Comparison of ENCODE assay signal across 30 cellular contexts in the genomic region with DNA sequence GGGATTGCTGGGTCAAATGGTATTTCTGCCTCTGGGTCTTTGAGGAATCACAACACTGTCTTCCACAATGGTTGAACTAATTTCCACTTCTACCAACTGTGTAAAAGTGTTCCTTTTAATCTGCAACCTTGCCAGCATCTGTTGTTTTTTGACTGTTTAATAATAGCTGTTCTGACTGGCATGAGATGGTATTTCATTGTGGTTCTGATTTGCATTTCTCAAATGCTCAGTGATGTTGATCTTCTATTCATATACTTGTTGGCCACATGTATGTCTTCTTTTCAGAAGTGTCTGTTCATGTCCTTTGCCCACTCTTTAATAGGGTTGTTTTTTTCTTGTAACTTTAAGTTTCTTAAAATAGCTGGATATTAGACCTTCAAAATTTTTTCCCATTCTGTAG.
"Had no signal": no experiment of that assay in that cellular context is flagged by ENCODE, and none has a peak within 500 bp of the region (broad histone marks: within the 10 kb centered on the region; RNA-seq: fewer than 3 reads in every experiment).

No MANE protein-coding gene starts in this region.

- H3K9ac ChIP-seq: neural progenitor cell, parathyroid adenoma had no signal

- H3K27me3 ChIP-seq: neural progenitor cell, ovary, right lobe of liver, sigmoid colon, stomach, thyroid gland, tibial nerve, upper lobe of left lung, vagina had no signal

- H3K27ac ChIP-seq: neural progenitor cell, ovary, parathyroid adenoma, psoas muscle, right lobe of liver, sigmoid colon, skin epidermis, spleen, stomach, thoracic aorta, thyroid gland, tibial nerve, upper lobe of left lung, vagina had no signal

- H3K9me3 ChIP-seq: ovary, psoas muscle, right lobe of liver, sigmoid colon, thoracic aorta, thyroid gland, vagina had no signal

- H3K79me2 ChIP-seq: parathyroid adenoma had no signal

- H3K36me3 Mint-ChIP-seq: natural killer cell; neural progenitor cell; stimulated activated effector memory CD8-positive, alpha-beta T cell treated with anti-CD3 and anti-CD28 coated beads, Interleukin-12 subunit alpha, Interleukin-12 subunit beta, amount 100 ng/mL, for 72 hours; stimulated activated naive B cell treated with anti-CD40 and anti-IgM and Interleukin-4, amounts not matched to agents 10 μg/mL and 1 μg/mL and 100 μg/mL, for 72 hours had no signal

- H3K4me1 Mint-ChIP-seq: natural killer cell; neural progenitor cell; stimulated activated effector memory CD8-positive, alpha-beta T cell treated with anti-CD3 and anti-CD28 coated beads, Interleukin-12 subunit alpha, Interleukin-12 subunit beta, amount 100 ng/mL, for 72 hours; stimulated activated naive B cell treated with anti-CD40 and anti-IgM and Interleukin-4, amounts not matched to agents 10 μg/mL and 1 μg/mL and 100 μg/mL, for 72 hours had no signal

- DNase-seq: natural killer cell; occipital lobe; ovary; posterior cingulate gyrus; psoas muscle; right cardiac atrium; right lobe of liver; sigmoid colon; spleen; stimulated activated CD4-positive, alpha-beta T cell treated with anti-CD3 and anti-CD28 coated beads, Interleukin-12 subunit alpha, Interleukin-12 subunit beta, amount 100 ng/mL, for 4 hours; stimulated activated CD4-positive, alpha-beta T cell treated with anti-CD3 and anti-CD28 coated beads, Interleukin-1b, Interleukin-23, amount 100 ng/mL, for 48 hours; stimulated activated CD4-positive, alpha-beta T cell treated with anti-CD3 and anti-CD28 coated beads, Interleukin-4, amount 100 ng/mL, for 1 hour; stimulated activated CD4-positive, alpha-beta T cell treated with anti-CD3 and anti-CD28 coated beads, Interleukin-4, amount 100 ng/mL, for 4 hours; stimulated activated naive B cell treated with anti-CD40 and anti-IgM and Interleukin-4, amounts not matched to agents 10 μg/mL and 1 μg/mL and 100 μg/mL, for 72 hours; stimulated activated naive CD4-positive, alpha-beta T cell treated with Interleukin-2 at 50 U/mL for 16 hours; stomach; thyroid gland; trophoblast cell; upper lobe of left lung had no signal

- H3K4me1 ChIP-seq: neural progenitor cell, parathyroid adenoma, psoas muscle, spleen, stomach, tibial nerve, upper lobe of left lung had no signal

- H3K4me3 ChIP-seq: neural progenitor cell, ovary, psoas muscle, right lobe of liver, sigmoid colon, skin epidermis, smooth muscle cell, spleen, stomach, thoracic aorta, thyroid gland, tibial nerve, upper lobe of left lung, vagina had no signal

- ATAC-seq: natural killer cell; psoas muscle; right cardiac atrium; right lobe of liver; stimulated activated effector memory CD8-positive, alpha-beta T cell treated with anti-CD3 and anti-CD28 coated beads, Interleukin-12 subunit alpha, Interleukin-12 subunit beta, amount 100 ng/mL, for 72 hours; stimulated activated naive B cell treated with anti-CD40 and anti-IgM and Interleukin-4, amounts not matched to agents 10 μg/mL and 1 μg/mL and 100 μg/mL, for 72 hours had no signal

- H3K4me3 Mint-ChIP-seq: natural killer cell; nephron; neural progenitor cell; stimulated activated effector memory CD8-positive, alpha-beta T cell treated with anti-CD3 and anti-CD28 coated beads, Interleukin-12 subunit alpha, Interleukin-12 subunit beta, amount 100 ng/mL, for 72 hours; stimulated activated naive B cell treated with anti-CD40 and anti-IgM and Interleukin-4, amounts not matched to agents 10 μg/mL and 1 μg/mL and 100 μg/mL, for 72 hours; stimulated activated naive CD8-positive, alpha-beta T cell treated with anti-CD3 and anti-CD28 coated beads, Interleukin-15, Interleukin-2, amounts not matched to agents 100 ng/mL and 50 ng/mL, for 24 hours had no signal

- H3K27me3 Mint-ChIP-seq: progenitor cell of endocrine pancreas had no signal

- H2AFZ ChIP-seq: neural progenitor cell, parathyroid adenoma had no signal

- H3K27ac Mint-ChIP-seq: natural killer cell; nephron; neural progenitor cell; progenitor cell of endocrine pancreas; stimulated activated effector memory CD8-positive, alpha-beta T cell treated with anti-CD3 and anti-CD28 coated beads, Interleukin-12 subunit alpha, Interleukin-12 subunit beta, amount 100 ng/mL, for 72 hours; stimulated activated naive B cell treated with anti-CD40 and anti-IgM and Interleukin-4, amounts not matched to agents 10 μg/mL and 1 μg/mL and 100 μg/mL, for 72 hours; stimulated activated naive CD8-positive, alpha-beta T cell treated with anti-CD3 and anti-CD28 coated beads, Interleukin-15, Interleukin-2, amounts not matched to agents 100 ng/mL and 50 ng/mL, for 24 hours had no signal

- H3K36me3 ChIP-seq: neural progenitor cell, ovary, right lobe of liver, sigmoid colon, spleen, stomach, thoracic aorta, thyroid gland, tibial nerve, upper lobe of left lung, vagina had no signal

- H3K4me2 ChIP-seq: neural progenitor cell, smooth muscle cell had no signal
